In the genomic region with DNA sequence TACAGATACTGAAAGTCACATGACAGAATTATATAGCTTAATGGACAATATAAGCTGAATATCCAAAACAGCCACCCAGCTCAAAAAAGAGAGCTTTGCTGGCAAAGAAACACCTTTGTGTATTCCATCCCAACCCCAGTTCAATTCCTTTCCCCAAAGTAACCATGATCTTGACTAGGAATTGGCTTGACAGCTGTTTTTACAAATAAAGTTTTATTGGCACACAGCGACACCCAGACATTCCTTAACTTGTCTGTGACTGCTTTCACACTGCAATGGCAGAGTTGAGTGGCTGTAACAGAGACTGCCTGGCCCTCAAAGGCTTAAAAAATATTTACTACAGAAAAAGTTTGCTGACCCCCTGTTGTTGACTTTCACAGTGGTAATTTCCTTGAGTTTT, we compare ENCODE assay signal across 7 cellular contexts.
"Had no signal": no experiment of that assay in that cellular context is flagged by ENCODE, and none has a peak within 500 bp of the region (broad histone marks: within the 10 kb centered on the region; RNA-seq: fewer than 3 reads in every experiment).

No MANE protein-coding gene starts in this region.

- DNase-seq: GDM1, GF-D8 had no signal

- FAIRE-seq: G401.6, GM12891, GM12892, GM18507, GM19239 had no signal
